In genomic region chr4:118846981-118847380, GRCh38 we compare ENCODE assay signal across 30 cellular contexts.
"Had no signal": no experiment of that assay in that cellular context is flagged by ENCODE, and none has a peak within 500 bp of the region (broad histone marks: within the 10 kb centered on the region; RNA-seq: fewer than 3 reads in every experiment).

No MANE protein-coding gene starts in this region.

- H3K9me3 ChIP-seq: ascending aorta, MG63, SJCRH30 had no signal

- DNase-seq: activated CD4-positive, alpha-beta memory T cell treated with anti-CD3 and anti-CD28 coated beads, Interleukin-2, amount 10 ng/mL, durations not matched to agents 7 days and 5 days; activated CD4-positive, alpha-beta T cell treated with anti-CD3 and anti-CD28 coated beads for 1 hour; activated CD4-positive, alpha-beta T cell treated with anti-CD3 and anti-CD28 coated beads for 48 hours; activated CD4-positive, CD25-positive, alpha-beta regulatory T cell; activated CD8-positive, alpha-beta memory T cell treated with anti-CD3 and anti-CD28 coated beads for 24 hours; activated CD8-positive, alpha-beta memory T cell treated with anti-CD3 and anti-CD28 coated beads, Interleukin-2, amount 10 ng/mL, durations not matched to agents 7 days and 5 days; activated CD8-positive, alpha-beta memory T cell treated with anti-CD3 and anti-CD28 coated beads, Interleukin-2, amount 50 U/mL, for 48 hours; activated effector memory CD4-positive, alpha-beta T cell treated with Interleukin-2 at 50 U/mL for 16 hours; activated naive CD4-positive, alpha-beta T cell treated with anti-CD3 and anti-CD28 coated beads, Interleukin-2, amount 10 ng/mL, durations not matched to agents 7 days and 5 days; activated naive CD8-positive, alpha-beta T cell treated with anti-CD3 and anti-CD28 coated beads, Interleukin-2, amount 50 U/mL, for 24 hours; activated T-cell treated with anti-CD3 and anti-CD28 coated beads, Interleukin-2, amount 50 U/mL, for 48 hours; amniotic stem cell; Karpas-422; KBM-7; MG63; NCI-H1048; NCI-H1436 treated with DMSO at 0.1 percent for 48 hours; NCI-H1694 treated with DMSO at 0.1 percent for 48 hours; NCI-H2029; NCI-H510A; NCI-H526; NCI-H774; SHP77; SJCRH30; T1000; WERI-Rb-1 had no signal

- H3K4me1 ChIP-seq: ascending aorta, SJCRH30 had no signal

- H3K36me3 ChIP-seq: ascending aorta, cardiac muscle cell, MG63, SJCRH30, WERI-Rb-1 had no signal

- H3K4me3 Mint-ChIP-seq: activated CD4-positive, alpha-beta memory T cell treated with anti-CD3 and anti-CD28 coated beads, Interleukin-2, amount 10 ng/mL, durations not matched to agents 7 days and 5 days; activated CD8-positive, alpha-beta memory T cell treated with anti-CD3 and anti-CD28 coated beads, Interleukin-2, amount 10 ng/mL, durations not matched to agents 7 days and 5 days; activated naive CD4-positive, alpha-beta T cell treated with anti-CD3 and anti-CD28 coated beads, Interleukin-2, amount 10 ng/mL, durations not matched to agents 7 days and 5 days; activated naive CD8-positive, alpha-beta T cell; activated naive CD8-positive, alpha-beta T cell treated with anti-CD3 and anti-CD28 coated beads, Interleukin-2, amount 50 U/mL, for 24 hours had no signal

- H3K27ac ChIP-seq: ascending aorta, cardiac muscle cell, SJCRH30, SK-N-MC, WERI-Rb-1 had no signal

- H3K9me3 Mint-ChIP-seq: activated CD4-positive, alpha-beta memory T cell treated with anti-CD3 and anti-CD28 coated beads, Interleukin-2, amount 10 ng/mL, durations not matched to agents 7 days and 5 days; activated naive CD4-positive, alpha-beta T cell treated with anti-CD3 and anti-CD28 coated beads, Interleukin-2, amount 10 ng/mL, durations not matched to agents 7 days and 5 days had no signal

- H3K27ac Mint-ChIP-seq: activated CD4-positive, alpha-beta memory T cell treated with anti-CD3 and anti-CD28 coated beads, Interleukin-2, amount 10 ng/mL, durations not matched to agents 7 days and 5 days; activated CD8-positive, alpha-beta memory T cell treated with anti-CD3 and anti-CD28 coated beads, Interleukin-2, amount 10 ng/mL, durations not matched to agents 7 days and 5 days; activated naive CD4-positive, alpha-beta T cell treated with anti-CD3 and anti-CD28 coated beads, Interleukin-2, amount 10 ng/mL, durations not matched to agents 7 days and 5 days; activated naive CD8-positive, alpha-beta T cell; activated naive CD8-positive, alpha-beta T cell treated with anti-CD3 and anti-CD28 coated beads, Interleukin-2, amount 50 U/mL, for 24 hours had no signal

- H3K4me3 ChIP-seq: ascending aorta, cardiac muscle cell, MG63, SJCRH30, SK-N-MC had no signal

- H3K27me3 ChIP-seq: ascending aorta, cardiac muscle cell, MG63, SJCRH30 had no signal
